Comparison of ENCODE assay signal across 23 cellular contexts in genomic region chr2:66729391-66729790, GRCh38.
DNase-seq lines count a peak whose midpoint lies in the region; TF ChIP-seq lines count a peak whose summit lies in the region.
"Had no signal": no experiment of that assay in that cellular context is flagged by ENCODE, and none has a peak within 500 bp of the region (broad histone marks: within the 10 kb centered on the region; RNA-seq: fewer than 3 reads in every experiment).

No MANE protein-coding gene starts in this region.

- H3K4me3 ChIP-seq in brain microvascular endothelial cell (ENCODE audit: low read depth, low read length), result no peak overlapping the region
- H3K4me3 ChIP-seq: GM12878, Peyer's patch, psoas muscle, tibial nerve had no signal

- H3K27ac ChIP-seq in brain microvascular endothelial cell, result no peak overlapping the region
- H3K27ac ChIP-seq: HL-60, Peyer's patch, psoas muscle, tibial nerve had no signal

- peak; percentile 22 for DNase-seq in HCEC 1CT
- DNase-seq in brain microvascular endothelial cell, result peak; percentile 22
- peak; percentile 15 for DNase-seq in foreskin melanocyte
- no peak for DNase-seq in activated effector memory CD4-positive, alpha-beta T cell treated with anti-CD3 and anti-CD28 coated beads, Interleukin-2, amount 50 U/mL, for 16 hours
- no peak for DNase-seq in CD1c-positive myeloid dendritic cell (ENCODE audit: extremely low spot score)
- no peak for DNase-seq in inferior parietal cortex (ENCODE audit: extremely low spot score)
- DNase-seq in NCI-H1436 (lab: John Stamatoyannopoulos, UW), result no peak
- DNase-seq: activated CD4-positive, alpha-beta memory T cell treated with anti-CD3 and anti-CD28 coated beads for 36 hours; activated CD4-positive, alpha-beta T cell treated with anti-CD3 and anti-CD28 coated beads for 1 hour; activated naive CD4-positive, alpha-beta T cell treated with Interleukin-2 at 50 U/mL for 16 hours; activated T-cell treated with anti-CD3 and anti-CD28 coated beads, Interleukin-2, amount 50 U/mL, for 72 hours; CD4-positive, alpha-beta T cell; head of caudate nucleus; kidney; naive thymus-derived CD4-positive, alpha-beta T cell; NCI-H2107; NCI-H748 treated with DMSO at 0.1 percent for 48 hours; Peyer's patch; psoas muscle; SIG-M5 had no signal

- no peak for TF ChIP-seq CTCF in brain microvascular endothelial cell (IDR thresholded peaks at IDR 0.05; ENCODE audit: low read depth, low read length, missing control alignments)

- no peaks in the 10 kb centered on the region for H3K27me3 ChIP-seq in brain microvascular endothelial cell (replicated peaks)
- H3K27me3 ChIP-seq: Peyer's patch, tibial nerve had no signal

- H3K36me3 ChIP-seq in brain microvascular endothelial cell (replicated peaks), result no peaks in the 10 kb centered on the region
- H3K36me3 ChIP-seq: Peyer's patch, tibial nerve had no signal

- in situ Hi-C loops in brain microvascular endothelial cell (cut with HindIII; ENCODE audit: low pct_ligation_motif_present, low sequenced_read_pairs), result no loop called here

Comparison
In these comparisons a context has a peak if more than half of its experiments do, and no peak if none do; other contexts are left out.
1. DNase-seq: peak in HCEC 1CT (single experiment), brain microvascular endothelial cell (single experiment) and foreskin melanocyte (single experiment); none in activated effector memory CD4-positive, alpha-beta T cell treated with anti-CD3 and anti-CD28 coated beads, Interleukin-2, amount 50 U/mL, for 16 hours (single experiment), CD1c-positive myeloid dendritic cell (single experiment), inferior parietal cortex (single experiment) and NCI-H1436 (single experiment).